In the genomic region with DNA sequence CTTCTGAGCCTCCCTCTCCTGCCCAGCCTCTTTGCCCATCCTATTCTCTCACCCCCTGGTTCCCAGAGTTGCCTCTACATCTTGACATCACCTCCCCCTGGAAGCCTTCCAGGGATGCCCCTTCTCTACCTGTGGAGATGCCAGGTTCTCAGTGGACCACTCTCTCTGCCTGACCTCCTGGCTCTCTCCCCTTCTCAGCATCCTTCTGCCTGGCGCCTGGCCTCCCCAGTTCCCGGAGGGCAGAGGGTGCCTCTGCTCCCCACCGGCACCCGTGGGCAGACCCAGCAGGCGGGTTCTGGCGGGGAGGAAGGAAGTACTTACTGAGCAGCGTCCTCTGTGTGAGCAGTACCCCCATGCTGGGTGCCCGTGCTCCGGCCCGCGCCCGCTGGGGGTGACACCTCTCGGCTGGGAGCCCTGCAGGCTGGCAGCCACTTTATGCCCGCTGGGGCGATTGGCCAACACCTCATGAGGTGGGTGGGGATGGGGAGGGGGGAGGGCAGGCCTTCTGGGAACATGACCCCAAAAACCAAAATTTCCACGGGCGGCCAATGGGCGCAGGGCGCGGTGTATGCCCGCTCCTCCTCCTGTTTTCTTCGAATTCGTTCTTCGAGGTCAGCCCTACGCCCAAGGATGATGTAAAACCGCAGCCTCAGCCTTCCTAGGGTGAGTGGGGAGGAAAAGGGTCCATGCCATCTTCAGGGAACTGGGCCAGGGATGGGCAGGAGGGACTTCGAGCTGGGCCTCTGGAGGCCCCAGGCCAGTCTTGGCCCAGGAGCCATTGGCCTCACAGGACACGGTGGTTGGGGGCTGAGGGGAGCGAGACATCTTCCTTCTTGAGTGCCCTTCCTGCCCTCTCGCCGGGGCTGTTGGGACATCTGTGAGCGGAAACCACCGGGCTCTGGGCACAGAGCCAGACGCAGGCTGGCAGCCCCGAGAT, we compare ENCODE assay signal across 8 cellular contexts. TPM values are rescaled to one million over a fixed set of nuclear protein-coding genes. Genes with fewer than 3 reads are reported as not detected.
A peak's percentile ranks its signal among the peaks of the same experiment; 100 is the strongest.
DNase-seq lines count a peak whose midpoint lies in the region; ATAC-seq, FAIRE-seq and TF ChIP-seq lines count a peak whose summit lies in the region.

A gene (minus strand): TSS at position 407 of the 937 bp plus-strand sequence. CDS start 52 bp downstream, at position 355.

- peak within 1 kb of the TSS; percentile 95 to 99 (median 99) for H3K27ac Mint-ChIP-seq in CD4-positive, CD25-positive, alpha-beta regulatory T cell

- DNase-seq in CD4-positive, CD25-positive, alpha-beta regulatory T cell, result peak; percentile 53 to 94 (median 68)
- peak; percentile 70 for DNase-seq in activated T-cell treated with anti-CD3 and anti-CD28 coated beads for 48 hours (ENCODE audit: low read depth)
- peak; percentile 87 for DNase-seq in kidney
- peak; percentile 49 to 51 for DNase-seq in stimulated activated CD8-positive, alpha-beta memory T cell treated with anti-CD3 and anti-CD28 coated beads, Interleukin-7, amount 100 ng/mL, for 1 hour (ENCODE audit: low read depth in 2 of 2)
- DNase-seq in uterus, result no peak
- DNase-seq in foreskin melanocyte, result no peak
- no peak for DNase-seq in WERI-Rb-1

- H3K36me3 ChIP-seq in CD4-positive, CD25-positive, alpha-beta regulatory T cell (ENCODE audit: control insufficient read depth, insufficient read depth, low read length), result peaks cover 5% of the 10 kb centered on the region
- H3K36me3 ChIP-seq in KOPT-K1 (ENCODE audit: insufficient read depth, low read length), result peaks cover 63% of the 10 kb centered on the region
- no peaks in the 10 kb centered on the region for H3K36me3 ChIP-seq in kidney (ENCODE audit: control insufficient read depth in 1 of 2, insufficient read depth in 2 of 2, low read length in 2 of 2)
- no peaks in the 10 kb centered on the region for H3K36me3 ChIP-seq in uterus
- H3K36me3 ChIP-seq in WERI-Rb-1, result no peaks in the 10 kb centered on the region

- peak; percentile 33 to 45 for ATAC-seq in CD4-positive, CD25-positive, alpha-beta regulatory T cell (ENCODE audit: low read depth in 2 of 2)

- peaks cover 54% of the 10 kb centered on the region for H3K4me1 ChIP-seq in CD4-positive, CD25-positive, alpha-beta regulatory T cell (ENCODE audit: control insufficient read depth, insufficient read depth, low read length, poor library complexity, severe bottlenecking)
- H3K4me1 ChIP-seq in kidney (ENCODE audit: control insufficient read depth in 1 of 2, insufficient read depth in 1 of 2, low read depth in 1 of 2, low read length in 2 of 2) (peaks cover 0 to 4% of the 10 kb centered on the region in 2 donors), uterus (peaks cover 0 to 5% of the 10 kb centered on the region in 2 donors)

- intact Hi-C loops in kidney (cut with DNase I), result loop anchor here (5.0 kb wide), 1 partner anchor 121 kb away; a partner anchor contains a TSS
- intact Hi-C loops in uterus (cut with DNase I; ENCODE audit: low total_unique reads), result no loop called here

- H3K9ac ChIP-seq in kidney (ENCODE audit: low read length in 2 of 2), result no peak within 1 kb of the TSS

- H3K4me3 ChIP-seq in CD4-positive, CD25-positive, alpha-beta regulatory T cell (ENCODE audit: low read depth, low read length), result peak within 1 kb of the TSS; percentile 83
- H3K4me3 ChIP-seq in kidney (ENCODE audit: low read length in 2 of 2) (peak within 1 kb of the TSS in 1 of 2 donors; percentile 13), uterus (no peak within 1 kb of the TSS), WERI-Rb-1 (ENCODE audit: low read depth, low read length) (no peak within 1 kb of the TSS)

- no peaks in the 10 kb centered on the region for H3K27me3 ChIP-seq in CD4-positive, CD25-positive, alpha-beta regulatory T cell (ENCODE audit: control insufficient read depth, insufficient read depth, low read length)
- H3K27me3 ChIP-seq in uterus, result no peaks in the 10 kb centered on the region
- H3K27me3 ChIP-seq in WERI-Rb-1 (ENCODE audit: insufficient read depth, low read depth, severe bottlenecking), result no peaks in the 10 kb centered on the region

- H3K27me3 Mint-ChIP-seq in CD4-positive, CD25-positive, alpha-beta regulatory T cell, result peaks cover 5% of the 10 kb centered on the region

- peaks cover 8% of the 10 kb centered on the region for H3K36me3 Mint-ChIP-seq in CD4-positive, CD25-positive, alpha-beta regulatory T cell

- peak within 1 kb of the TSS; percentile 97 for H3K27ac ChIP-seq in CD4-positive, CD25-positive, alpha-beta regulatory T cell (ENCODE audit: insufficient read depth, low read length, poor library complexity, severe bottlenecking)
- peak within 1 kb of the TSS; percentile 100 for H3K27ac ChIP-seq in KOPT-K1 (ENCODE audit: low read depth, low read length, poor library complexity, severe bottlenecking)
- peak within 1 kb of the TSS in 1 of 2 donors; percentile 70 for H3K27ac ChIP-seq in kidney (ENCODE audit: low read depth in 2 of 2, low read length in 2 of 2)
- H3K27ac ChIP-seq in uterus, result peak within 1 kb of the TSS in 1 of 2 donors; percentile 37
- H3K27ac ChIP-seq in WERI-Rb-1, result no peak within 1 kb of the TSS

- TF ChIP-seq POLR2A in uterus (IDR thresholded peaks at IDR 0.05), result no peak

- H3K9me3 ChIP-seq in CD4-positive, CD25-positive, alpha-beta regulatory T cell (ENCODE audit: control insufficient read depth in 2 of 2, low read length in 2 of 2), result no peaks in the 10 kb centered on the region
- H3K9me3 ChIP-seq in KOPT-K1 (ENCODE audit: insufficient read depth, low read length, poor library complexity, severe bottlenecking) (no peaks in the 10 kb centered on the region), kidney (ENCODE audit: control insufficient read depth in 1 of 2, low read length in 2 of 2) (no peaks in the 10 kb centered on the region), uterus (no peaks in the 10 kb centered on the region), WERI-Rb-1 (ENCODE audit: severe bottlenecking) (no peaks in the 10 kb centered on the region)

- no peak for FAIRE-seq in kidney (lab: Jason Lieb, UNC)

- TF ChIP-seq CTCF in kidney (IDR thresholded peaks at IDR 0.05; ENCODE audit: borderline replicate concordance, extremely low read depth, insufficient read depth) (no peak), uterus (IDR thresholded peaks at IDR 0.05) (no peak), WERI-Rb-1 (IDR thresholded peaks at IDR 0.05; ENCODE audit: low read depth, low read length) (no peak)

- H3K4me3 Mint-ChIP-seq in CD4-positive, CD25-positive, alpha-beta regulatory T cell, result peak within 1 kb of the TSS; percentile 92 to 96 (median 96)

- no peaks in the 10 kb centered on the region for H3K9me3 Mint-ChIP-seq in CD4-positive, CD25-positive, alpha-beta regulatory T cell

- peaks cover 8 to 59% (median 16%) of the 10 kb centered on the region in 4 donors for H3K4me1 Mint-ChIP-seq in CD4-positive, CD25-positive, alpha-beta regulatory T cell

RNA-seq across cellular contexts. Expression of the gene that starts here (rescaled TPM):
- total RNA-seq in CD4-positive, CD25-positive, alpha-beta regulatory T cell, result 24.0 TPM
- 1 to 10 TPM; 2.4 to 7.0 (median 4.8) TPM for polyA plus RNA-seq in CD4-positive, CD25-positive, alpha-beta regulatory T cell
- total RNA-seq in kidney (1.2 TPM), uterus (1 to 10 TPM in 1 of 4 donors, under 1 TPM in 2, not detected in 1; 0.76 to 8.8 (median 0.76) TPM)
- 0.56 TPM for polyA plus RNA-seq in kidney (ENCODE audit: insufficient read depth, low read depth, low replicate concordance)

Comparison
In these comparisons a context has a peak if more than half of its experiments do, and no peak if none do; other contexts are left out.
1. DNase-seq: peak in CD4-positive, CD25-positive, alpha-beta regulatory T cell (3 of 3), activated T-cell treated with anti-CD3 and anti-CD28 coated beads for 48 hours (single experiment), kidney (single experiment) and stimulated activated CD8-positive, alpha-beta memory T cell treated with anti-CD3 and anti-CD28 coated beads, Interleukin-7, amount 100 ng/mL, for 1 hour (2 of 2); none in uterus (0 of 2), foreskin melanocyte (single experiment) and WERI-Rb-1 (single experiment).